8 cellular contexts compared by ENCODE assay signal in genomic region chr1:172380441-172381244, GRCh38. TPM values are rescaled to one million over a fixed set of nuclear protein-coding genes. Genes with fewer than 3 reads are reported as not detected.
DNase-seq lines count a peak whose midpoint lies in the region; ATAC-seq, FAIRE-seq and TF ChIP-seq lines count a peak whose summit lies in the region.

No MANE protein-coding gene starts in this region.

- CTCF ChIA-PET in CD8-positive, alpha-beta T cell (lab: Charles Lee), result interaction anchor here (1.0 kb wide), 2 partner anchors 15 to 50 kb away, joined by 3 to 5 read pairs; no protein-coding TSS in a partner anchor

- H3K36me3 Mint-ChIP-seq in CD8-positive, alpha-beta T cell, result no peaks in the 10 kb centered on the region
- no peaks in the 10 kb centered on the region for H3K36me3 Mint-ChIP-seq in activated T-helper 17 cell treated with anti-CD3 and anti-CD28 coated beads, Interleukin-2, amount 50 U/mL, for 72 hours (ENCODE audit: low read depth)

- no peaks in the 10 kb centered on the region for H3K27me3 Mint-ChIP-seq in CD8-positive, alpha-beta T cell (ENCODE audit: low read depth)
- H3K27me3 Mint-ChIP-seq in activated T-helper 17 cell treated with anti-CD3 and anti-CD28 coated beads, Interleukin-2, amount 50 U/mL, for 72 hours, result no peaks in the 10 kb centered on the region

- POLR2A ChIA-PET in CD8-positive, alpha-beta T cell (lab: Charles Lee), result interaction anchor here (0.6 to 3.9 kb wide), 7 partner anchors 12 to 318 kb away, joined by 3 to 21 read pairs (median 3); no protein-coding TSS in a partner anchor

- peaks cover 14% of the 10 kb centered on the region for H3K4me1 ChIP-seq in CD8-positive, alpha-beta T cell (ENCODE audit: insufficient read depth, low read length)
- H3K4me1 ChIP-seq in thymus (ENCODE audit: control insufficient read depth, insufficient read depth, low read length) (no peaks in the 10 kb centered on the region), left lung (peaks cover 0 to 7% of the 10 kb centered on the region in 2 donors)

- DNase-seq in CD8-positive, alpha-beta T cell, result peak in 4 of 7 experiments; percentile 17 to 61 (median 23)
- DNase-seq in NCI-H524 treated with DMSO at 0.1 percent for 48 hours (lab: John Stamatoyannopoulos, UW), result no peak
- no peak for DNase-seq in urothelium cell line (ENCODE audit: low spot score)
- DNase-seq in left lung, result no peak

- H3K4me3 ChIP-seq in CD8-positive, alpha-beta T cell (ENCODE audit: low read depth, low read length), result peak overlapping the region; percentile 25
- H3K4me3 ChIP-seq in thymus (ENCODE audit: low read length) (no peak overlapping the region), left lung (no peak overlapping the region)

- no peak for TF ChIP-seq CTCF in CD8-positive, alpha-beta T cell (IDR thresholded peaks at IDR 0.05)
- no peak for TF ChIP-seq CTCF in left lung (IDR thresholded peaks at IDR 0.05)

- peak overlapping the region; percentile 80 for H3K4me3 Mint-ChIP-seq in CD8-positive, alpha-beta T cell
- H3K4me3 Mint-ChIP-seq in activated T-helper 17 cell treated with anti-CD3 and anti-CD28 coated beads, Interleukin-2, amount 50 U/mL, for 72 hours, result peak overlapping the region; percentile 67

- H3K27ac Mint-ChIP-seq in CD8-positive, alpha-beta T cell, result peak overlapping the region; percentile 97
- H3K27ac Mint-ChIP-seq in activated T-helper 17 cell treated with anti-CD3 and anti-CD28 coated beads, Interleukin-2, amount 50 U/mL, for 72 hours, result peak overlapping the region; percentile 62

- intact Hi-C loops in CD8-positive, alpha-beta T cell (cut with DNase I, micrococcal nuclease), result loop anchor here in 1 of 2 experiments (1.0 to 5.0 kb wide), 4 partner anchors 14 to 199 kb away; no protein-coding TSS in a partner anchor
- intact Hi-C loops in left lung (cut with DNase I), result no loop called here

- H3K36me3 ChIP-seq in CD8-positive, alpha-beta T cell (ENCODE audit: insufficient read depth, low read length), result no peaks in the 10 kb centered on the region
- H3K36me3 ChIP-seq in thymus (ENCODE audit: control insufficient read depth, insufficient read depth) (no peaks in the 10 kb centered on the region), left lung (no peaks in the 10 kb centered on the region)

- no peaks in the 10 kb centered on the region for H3K9me3 Mint-ChIP-seq in CD8-positive, alpha-beta T cell
- no peaks in the 10 kb centered on the region for H3K9me3 Mint-ChIP-seq in activated T-helper 17 cell treated with anti-CD3 and anti-CD28 coated beads, Interleukin-2, amount 50 U/mL, for 72 hours

- peaks cover 39% of the 10 kb centered on the region for H3K4me1 Mint-ChIP-seq in CD8-positive, alpha-beta T cell (ENCODE audit: low read depth)
- H3K4me1 Mint-ChIP-seq in activated T-helper 17 cell treated with anti-CD3 and anti-CD28 coated beads, Interleukin-2, amount 50 U/mL, for 72 hours, result peaks cover 4% of the 10 kb centered on the region

- no peak for FAIRE-seq in urothelium cell line (lab: Jason Lieb, UNC)

- WGBS in thymus, result 27% methylated on average over 6 of the region's 6 CpGs

- no peaks in the 10 kb centered on the region for H3K27me3 ChIP-seq in CD8-positive, alpha-beta T cell (ENCODE audit: insufficient read depth, low read length)
- H3K27me3 ChIP-seq in thymus (ENCODE audit: control insufficient read depth, insufficient read depth), result no peaks in the 10 kb centered on the region
- H3K27me3 ChIP-seq in left lung, result no peaks in the 10 kb centered on the region

- peak overlapping the region; percentile 14 for H3K27ac ChIP-seq in CD8-positive, alpha-beta T cell (ENCODE audit: low read depth, low read length)
- H3K27ac ChIP-seq in thymus (ENCODE audit: low read depth) (peak overlapping the region; percentile 59), left lung (no peak overlapping the region)

- H3K9me3 ChIP-seq in CD8-positive, alpha-beta T cell (ENCODE audit: low read length), result no peaks in the 10 kb centered on the region
- H3K9me3 ChIP-seq in thymus (ENCODE audit: control insufficient read depth) (no peaks in the 10 kb centered on the region), left lung (no peaks in the 10 kb centered on the region)

- peak; percentile 95 for ATAC-seq in CD8-positive, alpha-beta T cell
- peak; percentile 94 for ATAC-seq in GM19351 (IDR thresholded peaks at IDR 0.05; ENCODE audit: unreplicated experiment)
- ATAC-seq in HG03342 (IDR thresholded peaks at IDR 0.05; ENCODE audit: unreplicated experiment), result peak; percentile 80
- peak; percentile 98 for ATAC-seq in activated T-helper 17 cell treated with anti-CD3 and anti-CD28 coated beads, Interleukin-2, amount 50 U/mL, for 72 hours (replicated peaks)
- ATAC-seq in left lung, result no peak

RNA-seq across cellular contexts. Expression of gene C1orf105, which starts 39.8 kb away (rescaled TPM):
- not detected for total RNA-seq in CD8-positive, alpha-beta T cell
- under 1 TPM in 1 of 2 donors, not detected in 1; 0.37 TPM for total RNA-seq in activated T-helper 17 cell treated with anti-CD3 and anti-CD28 coated beads, Interleukin-2, amount 50 U/mL, for 72 hours
- polyA plus RNA-seq in thymus, result 0.30 TPM
- total RNA-seq in left lung, result not detected

Comparison
In these comparisons a context has a peak if more than half of its experiments do, and no peak if none do; other contexts are left out.
1. DNase-seq: peak in CD8-positive, alpha-beta T cell (4 of 7); none in NCI-H524 treated with DMSO at 0.1 percent for 48 hours (single experiment), urothelium cell line (single experiment) and left lung (0 of 2).
2. H3K27ac ChIP-seq: peak in CD8-positive, alpha-beta T cell (single experiment) and thymus (single experiment); none in left lung (0 of 2).